ENCODE assay signal across 16 cellular contexts in the genomic region with DNA sequence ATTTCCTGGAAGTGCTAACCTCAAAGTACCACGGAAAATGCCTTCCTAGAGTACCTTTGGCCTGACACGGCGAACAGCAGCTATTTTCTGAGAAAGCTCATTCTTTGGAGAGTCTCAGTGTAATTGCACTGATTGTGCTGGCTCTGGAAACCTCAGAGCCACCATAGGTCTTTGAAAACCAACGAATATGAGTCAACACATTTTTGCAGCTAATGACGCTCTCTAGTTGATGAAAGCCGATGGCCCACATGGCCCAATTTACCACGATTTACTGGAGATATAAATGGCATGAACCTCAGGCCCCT.
"Had no signal": no experiment of that assay in that cellular context is flagged by ENCODE, and none has a peak within 500 bp of the region (broad histone marks: within the 10 kb centered on the region; RNA-seq: fewer than 3 reads in every experiment).

No MANE protein-coding gene starts in this region.

- FAIRE-seq: bronchial epithelial cell, islet of Langerhans had no signal

- H3K27me3 ChIP-seq: ascending aorta had no signal

- H3K4me1 ChIP-seq: ascending aorta, gastroesophageal sphincter had no signal

- ATAC-seq: activated CD8-positive, alpha-beta T cell treated with anti-CD3 and anti-CD28 coated beads, Interleukin-2, amount 10 ng/mL, durations not matched to agents 7 days and 5 days; activated T-cell treated with anti-CD3 and anti-CD28 coated beads, Interleukin-2, amount 50 U/mL, for 72 hours; effector memory CD8-positive, alpha-beta T cell; gastroesophageal sphincter; stimulated activated effector memory CD8-positive, alpha-beta T cell treated with anti-CD3 and anti-CD28 coated beads, Interleukin-12 subunit alpha, Interleukin-12 subunit beta, amount 100 ng/mL, for 72 hours; T-helper 17 cell had no signal

- H3K4me3 ChIP-seq: ascending aorta, gastroesophageal sphincter had no signal

- H3K36me3 ChIP-seq: ascending aorta, gastroesophageal sphincter, WERI-Rb-1 had no signal

- DNase-seq: activated CD8-positive, alpha-beta memory T cell treated with anti-CD3 and anti-CD28 coated beads, Interleukin-2, amount 50 U/mL, for 4 hours; activated CD8-positive, alpha-beta T cell treated with anti-CD3 and anti-CD28 coated beads, Interleukin-2, amount 10 ng/mL, durations not matched to agents 7 days and 5 days; activated naive CD4-positive, alpha-beta T cell; activated T-cell treated with anti-CD3 and anti-CD28 coated beads, Interleukin-2, amount 50 U/mL, for 72 hours; dermis blood vessel endothelial cell; effector memory CD8-positive, alpha-beta T cell; midbrain; stimulated activated CD4-positive, alpha-beta T cell treated with anti-CD3 and anti-CD28 coated beads, Interleukin-12 subunit alpha, Interleukin-12 subunit beta, amount 100 ng/mL, for 4 hours; stimulated activated CD4-positive, alpha-beta T cell treated with anti-CD3 and anti-CD28 coated beads, Interleukin-2, amount 100 ng/mL, for 24 hours; T-helper 17 cell; WERI-Rb-1 had no signal

- H3K9me3 ChIP-seq: ascending aorta had no signal

- H3K27ac ChIP-seq: ascending aorta, gastroesophageal sphincter, WERI-Rb-1 had no signal
